ENCODE assay signal across 17 cellular contexts in genomic region chr15:60412807-60413597, GRCh38. TPM values are rescaled to one million over a fixed set of nuclear protein-coding genes. Genes with fewer than 3 reads are reported as not detected.
A peak's percentile ranks its signal among the peaks of the same experiment; 100 is the strongest.
DNase-seq lines count a peak whose midpoint lies in the region; ATAC-seq and TF ChIP-seq lines count a peak whose summit lies in the region.
"Had no signal": no experiment of that assay in that cellular context is flagged by ENCODE, and none has a peak within 500 bp of the region (broad histone marks: within the 10 kb centered on the region; RNA-seq: fewer than 3 reads in every experiment).

No MANE protein-coding gene starts in this region.

- ATAC-seq in Right ventricle myocardium superior (ENCODE audit: poor library complexity), result peak; percentile 64
- ATAC-seq: activated CD8-positive, alpha-beta T cell treated with anti-CD3 and anti-CD28 coated beads for 36 hours had no signal

- peaks cover 23% of the 10 kb centered on the region for H3K4me1 Mint-ChIP-seq in nephron

- H3K36me3 Mint-ChIP-seq in nephron (ENCODE audit: low read depth), result no peaks in the 10 kb centered on the region

- H3K4me1 ChIP-seq in right atrium auricular region, result peaks cover 0 to 1% of the 10 kb centered on the region in 2 donors
- peaks cover 7 to 39% (median 24%) of the 10 kb centered on the region in 3 donors for H3K4me1 ChIP-seq in esophagus squamous epithelium
- H3K4me1 ChIP-seq: uterus had no signal

- H3K27me3 Mint-ChIP-seq in nephron (ENCODE audit: low read depth), result no peaks in the 10 kb centered on the region
- H3K27me3 Mint-ChIP-seq: activated CD8-positive, alpha-beta T cell treated with anti-CD3 and anti-CD28 coated beads for 36 hours had no signal

- H3K9me3 ChIP-seq in right atrium auricular region, result no peaks in the 10 kb centered on the region
- no peaks in the 10 kb centered on the region for H3K9me3 ChIP-seq in esophagus squamous epithelium
- H3K9me3 ChIP-seq: uterus had no signal

- WGBS in esophagus squamous epithelium, 2 donors, result 86 to 87% methylated on average over 24 to 25 of the region's 26 CpGs

- H3K27ac Mint-ChIP-seq in nephron, result peak overlapping the region; percentile 29 to 73 (median 62)
- H3K27ac Mint-ChIP-seq: activated CD8-positive, alpha-beta T cell treated with anti-CD3 and anti-CD28 coated beads for 36 hours had no signal

- H3K36me3 ChIP-seq in right atrium auricular region (no peaks in the 10 kb centered on the region), esophagus squamous epithelium (no peaks in the 10 kb centered on the region)
- H3K36me3 ChIP-seq: brain microvascular endothelial cell, uterus had no signal

- no peaks in the 10 kb centered on the region for H3K9me3 Mint-ChIP-seq in nephron
- H3K9me3 Mint-ChIP-seq: activated CD8-positive, alpha-beta T cell treated with anti-CD3 and anti-CD28 coated beads for 36 hours had no signal

- no peak for TF ChIP-seq POLR2A in esophagus squamous epithelium (IDR thresholded peaks at IDR 0.05)

- no peaks in the 10 kb centered on the region for H3K27me3 ChIP-seq in right atrium auricular region
- H3K27me3 ChIP-seq in esophagus squamous epithelium, result no peaks in the 10 kb centered on the region
- H3K27me3 ChIP-seq: brain microvascular endothelial cell, uterus had no signal

- TF ChIP-seq CTCF in right atrium auricular region (IDR thresholded peaks at IDR 0.05) (no peak), esophagus squamous epithelium (IDR thresholded peaks at IDR 0.05) (no peak), nephron (IDR thresholded peaks at IDR 0.05; ENCODE audit: unreplicated experiment in 3 of 3) (no peak)

- no peak for DNase-seq in Right ventricle myocardium superior
- no peak for DNase-seq in right atrium auricular region (ENCODE audit: low spot score)
- no peak for DNase-seq in esophagus squamous epithelium (lab: John Stamatoyannopoulos, UW)
- no peak for DNase-seq in dedifferentiated amniotic fluid mesenchymal stem cell (ENCODE audit: extremely low spot score)
- no peak for DNase-seq in stimulated activated naive CD4-positive, alpha-beta T cell treated with Interleukin-2 at 50 U/mL for 16 hours (lab: John Stamatoyannopoulos, UW)
- DNase-seq in NOMO-1 treated with dmso at 0.1 percent for 144 hours (lab: John Stamatoyannopoulos, UW; ENCODE audit: unreplicated experiment), result no peak
- DNase-seq in NOMO-1 treated with DMSO at 0.1 percent for 48 hours (lab: John Stamatoyannopoulos, UW; ENCODE audit: unreplicated experiment), result no peak
- DNase-seq: activated CD8-positive, alpha-beta T cell treated with anti-CD3 and anti-CD28 coated beads for 36 hours; brain microvascular endothelial cell; COR-L47; effector memory CD4-positive, alpha-beta T cell; kidney; NCI-H774; SIG-M5; stimulated activated CD4-positive, alpha-beta T cell treated with anti-CD3 and anti-CD28 coated beads, Interleukin-4, amount 100 ng/mL, for 24 hours; uterus had no signal

- intact Hi-C loops in Right ventricle myocardium superior (cut with DNase I), result no loop called here
- intact Hi-C loops in esophagus squamous epithelium (cut with DNase I), result no loop called here

- H3K27ac ChIP-seq in right atrium auricular region (peak overlapping the region in 1 of 2 donors; percentile 16), esophagus squamous epithelium (peak overlapping the region; percentile 18 to 83 (median 71))
- H3K27ac ChIP-seq: brain microvascular endothelial cell, uterus had no signal

- H3K4me3 Mint-ChIP-seq in nephron, result no peak overlapping the region
- H3K4me3 Mint-ChIP-seq: activated CD8-positive, alpha-beta T cell treated with anti-CD3 and anti-CD28 coated beads for 36 hours had no signal

- H3K4me3 ChIP-seq in right atrium auricular region (no peak overlapping the region), esophagus squamous epithelium (no peak overlapping the region)
- H3K4me3 ChIP-seq: uterus had no signal

RNA-seq across cellular contexts. Expression of gene ANXA2, which starts 15.2 kb away (rescaled TPM):
- total RNA-seq in Right ventricle myocardium superior (157 TPM), right atrium auricular region (100 to 1,000 TPM; 214 to 388 TPM), esophagus squamous epithelium (1,000 to 10,000 TPM; 2,116 to 2,445 (median 2,399) TPM)

Comparison
In these comparisons a context has a peak if more than half of its experiments do, and no peak if none do; other contexts are left out.
1. RNA of gene ANXA2, which starts 15.2 kb away (total RNA-seq): 2,116 to 2,445 TPM in esophagus squamous epithelium; 214 to 388 TPM in right atrium auricular region and 157 TPM in Right ventricle myocardium superior (single experiment); every median in the first group is over 4 times any median in the second.